8 cellular contexts compared by ENCODE assay signal in genomic region chr2:1707771-1708351, GRCh38. TPM values are rescaled to one million over a fixed set of nuclear protein-coding genes. Genes with fewer than 3 reads are reported as not detected.
DNase-seq lines count a peak whose midpoint lies in the region; ATAC-seq and TF ChIP-seq lines count a peak whose summit lies in the region.

No MANE protein-coding gene starts in this region.

- H3K4me1 Mint-ChIP-seq in H9 = peaks cover 36 to 44% of the 10 kb centered on the region in 2 experiments
- no peaks in the 10 kb centered on the region for H3K4me1 Mint-ChIP-seq in effector memory CD8-positive, alpha-beta T cell (ENCODE audit: low read depth in 2 of 2)

- H3K9ac ChIP-seq in H9 (ENCODE audit: extremely low read depth, insufficient read length, low read length) = no peak overlapping the region

- no peak overlapping the region for H2BK15ac ChIP-seq in H9 (ENCODE audit: low read depth, low read length)

- H3K4me3 ChIP-seq in SJCRH30 (peak overlapping the region; percentile 2), prostate gland (no peak overlapping the region)

- H4K5ac ChIP-seq in H9 (ENCODE audit: insufficient read length, low read depth, low read length) = no peak overlapping the region

- H3K36me3 Mint-ChIP-seq in H9 (ENCODE audit: insufficient read depth in 1 of 3, low read depth in 3 of 3) = peaks cover 0 to 2% (median 0%) of the 10 kb centered on the region in 3 experiments; a peak in 3 of 7 replicates
- H3K36me3 Mint-ChIP-seq in effector memory CD8-positive, alpha-beta T cell (ENCODE audit: insufficient read depth) = no peaks in the 10 kb centered on the region

- H2BK20ac ChIP-seq in H9 (ENCODE audit: low read depth, low read length, poor library complexity, severe bottlenecking) = no peak overlapping the region

- H4K8ac ChIP-seq in H9 (replicated peaks; ENCODE audit: insufficient read length, low read depth, low read length) = no peak overlapping the region

- TF ChIP-seq POLR2A in prostate gland (IDR thresholded peaks at IDR 0.05) = no peak

- peaks cover 3% of the 10 kb centered on the region for H3K27me3 Mint-ChIP-seq in H9 (ENCODE audit: low read depth)
- H3K27me3 Mint-ChIP-seq in effector memory CD8-positive, alpha-beta T cell = no peaks in the 10 kb centered on the region

- ATAC-seq in foreskin keratinocyte (peak; percentile 82), GM18870 (IDR thresholded peaks at IDR 0.05; ENCODE audit: unreplicated experiment) (no peak)
- ATAC-seq in effector memory CD8-positive, alpha-beta T cell (replicated peaks) = no peak

- no peak overlapping the region for H2AK5ac ChIP-seq in H9 (ENCODE audit: insufficient read length, low read length)

- no peaks in the 10 kb centered on the region; the same call in 1 of the 2 replicates for H3K79me2 ChIP-seq in H9 (ENCODE audit: insufficient read depth, low read length)

- H4K91ac ChIP-seq in H9 (ENCODE audit: insufficient read length, low read depth, low read length) = no peak overlapping the region

- TF ChIP-seq CTCF in H9 (conservative IDR thresholded peaks at IDR 0.05) (no peak), foreskin keratinocyte (conservative IDR thresholded peaks at IDR 0.05) (no peak), prostate gland (IDR thresholded peaks at IDR 0.05) (no peak), GM10248 (IDR thresholded peaks at IDR 0.05; ENCODE audit: control extremely low read depth, extremely low read depth, low read depth, missing control alignments) (no peak)

- POLR2A ChIA-PET in GM10248 (lab: Yijun Ruan, JAX) = no interaction called here

- H3K14ac ChIP-seq in H9 (ENCODE audit: insufficient read depth, low read length) = no peak overlapping the region

- H3K56ac ChIP-seq in H9 (ENCODE audit: insufficient read length, low read depth, low read length) = no peak overlapping the region

- no peak overlapping the region for H2BK12ac ChIP-seq in H9 (ENCODE audit: insufficient read length, low read depth, low read length)

- H2AFZ ChIP-seq in H9 (ENCODE audit: low read length) = no peak overlapping the region

- H3T11ph ChIP-seq in H9 (ENCODE audit: low read length) = no peak overlapping the region

- no peaks in the 10 kb centered on the region; the same call in 1 of the 2 replicates for H3K36me3 ChIP-seq in SJCRH30
- no peaks in the 10 kb centered on the region for H3K36me3 ChIP-seq in prostate gland

- H3K79me1 ChIP-seq in H9 (ENCODE audit: insufficient read depth, low read depth, low read length, poor library complexity, severe bottlenecking) = no peaks in the 10 kb centered on the region

- no CpG with 5 or more reads among the region's 21 CpGs for WGBS in H9 (ENCODE audit: extremely low coverage, insufficient read length, low lambda C conversion rate)
- 9% methylated on average over 21 of the region's 21 CpGs for WGBS in prostate gland

- H3K4ac ChIP-seq in H9 (ENCODE audit: low read depth, low read length) = no peak overlapping the region

- no peak overlapping the region for H2BK120ac ChIP-seq in H9 (ENCODE audit: low read depth, low read length, poor library complexity, severe bottlenecking)

- H3K4me2 ChIP-seq in H9 (ENCODE audit: insufficient read depth, insufficient read length, low read length) = peak overlapping the region; percentile 17

- DNase-seq in H9 (peak; percentile 82), SJCRH30 (peak; percentile 93 to 95), foreskin keratinocyte (peak; percentile 96 to 98), prostate gland (ENCODE audit: low spot score) (peak; percentile 68), DMS53 treated with DMSO at 0.1 percent for 48 hours (lab: John Stamatoyannopoulos, UW; ENCODE audit: unreplicated experiment) (no peak), GM10248 (ENCODE audit: extremely low spot score) (no peak)
- DNase-seq in effector memory CD8-positive, alpha-beta T cell = no peak

- H3K27me3 ChIP-seq in H9 (ENCODE audit: insufficient read depth, low read length) (no peaks in the 10 kb centered on the region), SJCRH30 (no peaks in the 10 kb centered on the region), foreskin keratinocyte (no peaks in the 10 kb centered on the region), prostate gland (replicated peaks; ENCODE audit: insufficient read depth) (no peaks in the 10 kb centered on the region)

- H3K9me3 ChIP-seq in H9 (ENCODE audit: control insufficient read depth, low read depth, low read length) = no peaks in the 10 kb centered on the region
- H3K9me3 ChIP-seq in SJCRH30 (replicated peaks) = no peaks in the 10 kb centered on the region
- no peaks in the 10 kb centered on the region for H3K9me3 ChIP-seq in prostate gland

- peaks cover 4% of the 10 kb centered on the region; the same call in 1 of the 2 replicates for H3K4me1 ChIP-seq in H9 (ENCODE audit: insufficient read depth, low read length)
- H3K4me1 ChIP-seq in SJCRH30 = peaks cover 57% of the 10 kb centered on the region
- H3K4me1 ChIP-seq in foreskin keratinocyte = peaks cover 13% of the 10 kb centered on the region
- peaks cover 11% of the 10 kb centered on the region for H3K4me1 ChIP-seq in prostate gland (replicated peaks)

- H3K27ac Mint-ChIP-seq in H9 = peak overlapping the region; percentile 48 to 94 (median 79); a peak in 4 of 7 replicates
- H3K27ac Mint-ChIP-seq in effector memory CD8-positive, alpha-beta T cell = no peak overlapping the region

- no peaks in the 10 kb centered on the region; a peak in 1 of 5 replicates for H3K9me3 Mint-ChIP-seq in H9
- no peaks in the 10 kb centered on the region for H3K9me3 Mint-ChIP-seq in effector memory CD8-positive, alpha-beta T cell

- no peak overlapping the region for H3K23ac ChIP-seq in H9 (ENCODE audit: insufficient read length, low read depth, low read length)

- H3K27ac ChIP-seq in H9 (ENCODE audit: insufficient read length, low read depth, low read length) (no peak overlapping the region), SJCRH30 (peak overlapping the region; percentile 74), foreskin keratinocyte (peak overlapping the region; percentile 98), prostate gland (peak overlapping the region; percentile 49 to 69)

- peak overlapping the region; percentile 29 to 43; a peak in 3 of 5 replicates for H3K4me3 Mint-ChIP-seq in H9
- H3K4me3 Mint-ChIP-seq in effector memory CD8-positive, alpha-beta T cell = no peak overlapping the region

- CTCF ChIA-PET in GM10248 (lab: Yijun Ruan, JAX) = no interaction called here

- peaks cover 4% of the 10 kb centered on the region for H4K20me1 ChIP-seq in H9 (ENCODE audit: control insufficient read depth, insufficient read depth, insufficient read length)

- no peak overlapping the region for H3K18ac ChIP-seq in H9 (ENCODE audit: insufficient read length, low read depth, low read length)

- H3K23me2 ChIP-seq in H9 (ENCODE audit: insufficient read length, low read depth, low read length, poor library complexity, severe bottlenecking) = no peaks in the 10 kb centered on the region

- no peak overlapping the region for H2BK5ac ChIP-seq in H9 (ENCODE audit: insufficient read length, low read length)

- intact Hi-C loops in prostate gland (cut with DNase I) = no loop called here

RNA-seq across cellular contexts. Expression of gene PXDN, which starts 36.5 kb away (rescaled TPM):
- total RNA-seq in H9 (2021) (140 and 146 TPM in 2 replicates), foreskin keratinocyte (91.4 and 96.5 TPM in 2 replicates), prostate gland (10 to 100 TPM; 29.5 to 40.8 TPM)
- total RNA-seq in SJCRH30 (2014; rRNA removed; shearing (Covaris generic)) = 312 and 322 TPM in 2 replicates
- 26.9 and 28.0 TPM in 2 replicates for polyA plus RNA-seq in foreskin keratinocyte

Comparison
In these comparisons a context has a peak if more than half of its experiments do, and no peak if none do; other contexts are left out.
1. DNase-seq: peak in H9 (single experiment), SJCRH30 (2 of 2), foreskin keratinocyte (2 of 2) and prostate gland (single experiment); none in DMS53 treated with DMSO at 0.1 percent for 48 hours (single experiment), effector memory CD8-positive, alpha-beta T cell (0 of 3) and GM10248 (single experiment).
2. H3K27ac Mint-ChIP-seq: peak in H9 (3 of 3); none in effector memory CD8-positive, alpha-beta T cell (0 of 2).
3. H3K4me3 Mint-ChIP-seq: peak in H9 (2 of 2); none in effector memory CD8-positive, alpha-beta T cell (0 of 2).